ENCODE assay signal across 19 cellular contexts in the genomic region with DNA sequence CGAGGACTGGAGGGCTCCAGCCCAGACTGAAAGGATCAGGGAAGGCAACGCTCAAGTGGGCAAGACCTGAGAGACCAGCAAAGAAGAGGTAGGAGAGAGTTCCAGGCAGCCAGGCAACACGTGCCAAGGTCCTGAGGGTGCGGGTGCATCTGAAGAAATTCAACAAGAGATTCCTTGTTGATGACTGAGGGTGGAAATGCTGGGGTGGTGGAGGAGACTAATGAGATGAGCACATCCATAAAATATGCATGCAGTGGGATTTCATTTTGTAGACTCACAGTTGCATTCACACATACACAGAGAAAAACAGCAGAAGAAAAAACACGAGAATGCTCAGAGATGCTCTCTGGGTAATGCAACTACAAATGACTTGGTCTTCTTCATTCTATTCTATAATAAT.
DNase-seq lines count a peak whose midpoint lies in the region; ATAC-seq and TF ChIP-seq lines count a peak whose summit lies in the region.
"Had no signal": no experiment of that assay in that cellular context is flagged by ENCODE, and none has a peak within 500 bp of the region (broad histone marks: within the 10 kb centered on the region; RNA-seq: fewer than 3 reads in every experiment).

No MANE protein-coding gene starts in this region.

- H3K23ac ChIP-seq in IMR-90 (ENCODE audit: low read depth, low read length) (peak overlapping the region; percentile 98), mesenchymal stem cell (ENCODE audit: low read length in 2 of 2) (peak overlapping the region in 1 of 2 experiments; percentile 96)

- TF ChIP-seq CTCF in BJ (IDR thresholded peaks at IDR 0.05; ENCODE audit: insufficient read depth, low read depth, low read length): no peak
- no peak for TF ChIP-seq CTCF in IMR-90 (conservative IDR thresholded peaks at IDR 0.05; ENCODE audit: low read depth, low read length)
- no peak for TF ChIP-seq CTCF in astrocyte of the spinal cord (IDR thresholded peaks at IDR 0.05; ENCODE audit: low read depth, low read length)

- no peak for TF ChIP-seq POLR2A in IMR-90 (IDR thresholded peaks at IDR 0.05; ENCODE audit: low read depth, low read length)

- H3K56ac ChIP-seq in IMR-90 (ENCODE audit: extremely low read depth, insufficient read depth, low read length): peak overlapping the region; percentile 97

- H2AFZ ChIP-seq in IMR-90 (replicated peaks; ENCODE audit: low read length, poor library complexity) (peak overlapping the region; percentile 74), mesenchymal stem cell (ENCODE audit: low read depth, low read length) (peak overlapping the region; percentile 6)
- H2AFZ ChIP-seq: GM23338 had no signal

- peak overlapping the region; percentile 99 for H2BK20ac ChIP-seq in IMR-90 (ENCODE audit: low read depth, low read length)

- H2BK12ac ChIP-seq in mesenchymal stem cell (ENCODE audit: low read length in 2 of 2): peak overlapping the region; percentile 34 to 90

- H4K5ac ChIP-seq in IMR-90 (ENCODE audit: low read depth, low read length): peak overlapping the region; percentile 89

- H3K79me1 ChIP-seq in IMR-90 (ENCODE audit: low read depth in 1 of 2, low read length in 2 of 2): peaks cover 0 to 16% of the 10 kb centered on the region in 2 experiments; a peak in 2 of 4 replicates
- H3K79me1 ChIP-seq in mesenchymal stem cell (replicated peaks; ENCODE audit: low read length, poor library complexity, severe bottlenecking): no peaks in the 10 kb centered on the region

- peak overlapping the region; percentile 100 for H3K4ac ChIP-seq in IMR-90 (ENCODE audit: low read depth, low read length)
- H3K4ac ChIP-seq in mesenchymal stem cell (ENCODE audit: low read depth in 1 of 2, low read length in 2 of 2): peak overlapping the region; percentile 46 to 85

- H2AK5ac ChIP-seq in IMR-90 (ENCODE audit: low read depth, low read length) (peak overlapping the region; percentile 99), mesenchymal stem cell (ENCODE audit: low read length, severe bottlenecking) (no peak overlapping the region)

- H3K4me3 ChIP-seq in BJ (ENCODE audit: low read depth, low read length): no peak overlapping the region
- H3K4me3 ChIP-seq in IMR-90 (ENCODE audit: insufficient read depth, low read depth, low read length): no peak overlapping the region
- no peak overlapping the region for H3K4me3 ChIP-seq in astrocyte of the spinal cord (ENCODE audit: low read depth, low read length)
- H3K4me3 ChIP-seq in mesenchymal stem cell (ENCODE audit: insufficient read depth in 1 of 2, low read depth in 1 of 2, low read length in 2 of 2): no peak overlapping the region
- no peak overlapping the region for H3K4me3 ChIP-seq in right cardiac atrium (ENCODE audit: low read length)
- H3K4me3 ChIP-seq: body of pancreas, GM23338, lung had no signal

- CTCF ChIA-PET in BJ (lab: Yijun Ruan, JAX): interaction anchor here (1.0 to 2.3 kb wide), 6 partner anchors 7 to 615 kb away, joined by 3 to 7 read pairs (median 3); no protein-coding TSS in a partner anchor
- CTCF ChIA-PET in IMR-90 (lab: Yijun Ruan, JAX): no interaction called here

- H3K14ac ChIP-seq in IMR-90 (replicated peaks; ENCODE audit: low read depth, low read length): peak overlapping the region; percentile 88
- H3K14ac ChIP-seq in mesenchymal stem cell (ENCODE audit: low read length in 2 of 2): peak overlapping the region in 1 of 2 experiments; percentile 93

- peak overlapping the region; percentile 90 for H3K18ac ChIP-seq in IMR-90 (ENCODE audit: low read depth, low read length)
- peak overlapping the region in 1 of 2 experiments; percentile 95 for H3K18ac ChIP-seq in mesenchymal stem cell (ENCODE audit: low read depth in 1 of 2, low read length in 2 of 2)

- POLR2A ChIA-PET in BJ (lab: Charles Lee): interaction anchor here (1.0 to 1.1 kb wide), 2 partner anchors 13 to 41 kb away, joined by 4 read pairs; no protein-coding TSS in a partner anchor
- POLR2A ChIA-PET in IMR-90 (lab: Charles Lee; ENCODE audit: unreplicated experiment): interaction anchor here (1.1 to 1.2 kb wide), 2 partner anchors 37 to 163 kb away, joined by 3 to 4 read pairs; no protein-coding TSS in a partner anchor

- H3K27ac ChIP-seq in IMR-90 (ENCODE audit: insufficient read depth, low read length) (peak overlapping the region; percentile 99), mesenchymal stem cell (ENCODE audit: low read length, poor library complexity, severe bottlenecking) (no peak overlapping the region), right cardiac atrium (ENCODE audit: low read length) (no peak overlapping the region)
- H3K27ac ChIP-seq: body of pancreas had no signal

- DNase-seq in BJ (ENCODE audit: low read depth) (peak; percentile 86), IMR-90 (peak; percentile 93), astrocyte of the spinal cord (ENCODE audit: low read depth, low spot score) (peak; percentile 73), mesenchymal stem cell (peak; percentile 82), putamen (ENCODE audit: low spot score) (no peak), right cardiac atrium (no peak)
- DNase-seq: activated B cell treated with CpG ODN at 0.5 μM for 24 hours; activated CD8-positive, alpha-beta memory T cell treated with anti-CD3 and anti-CD28 coated beads, Interleukin-2, amount 10 ng/mL, durations not matched to agents 7 days and 5 days; activated gamma-delta T cell treated with Interleukin-2 at 50 U/mL for 16 hours; body of pancreas; CD4-positive, alpha-beta T cell; DND-41; naive thymus-derived CD4-positive, alpha-beta T cell; NCI-H82 had no signal

- H3K27me3 ChIP-seq in BJ (ENCODE audit: control insufficient read depth, insufficient read depth, low read length) (no peaks in the 10 kb centered on the region), IMR-90 (ENCODE audit: control insufficient read depth, insufficient read depth, low read length) (no peaks in the 10 kb centered on the region), mesenchymal stem cell (ENCODE audit: control insufficient read depth in 1 of 2, insufficient read depth in 1 of 2, low read length in 2 of 2) (peaks cover 0 to 60% of the 10 kb centered on the region in 2 experiments), right cardiac atrium (ENCODE audit: control insufficient read depth, insufficient read depth) (no peaks in the 10 kb centered on the region)
- H3K27me3 ChIP-seq: body of pancreas had no signal

- H3K36me3 ChIP-seq in BJ (ENCODE audit: control insufficient read depth, insufficient read depth, low read length): no peaks in the 10 kb centered on the region
- H3K36me3 ChIP-seq in IMR-90 (ENCODE audit: control insufficient read depth, insufficient read depth, low read length): no peaks in the 10 kb centered on the region
- no peaks in the 10 kb centered on the region for H3K36me3 ChIP-seq in mesenchymal stem cell (ENCODE audit: control insufficient read depth in 1 of 2, insufficient read depth in 2 of 2, low read depth in 1 of 2, low read length in 2 of 2)

- intact Hi-C loops in IMR-90 (cut with micrococcal nuclease): loop anchor here (1.0 kb wide), 1 partner anchor 107 kb away; no protein-coding TSS in a partner anchor
- intact Hi-C loops in right cardiac atrium (cut with DNase I): no loop called here

- WGBS in IMR-90 (ENCODE audit: extremely low coverage in 2 of 2, insufficient read length in 1 of 2), 2 experiments: 88% methylated on average over 2 of the region's 5 CpGs; no CpG with 5 or more reads in 1 of the 2 experiments
- 45% methylated on average over 5 of the region's 5 CpGs for WGBS in mesenchymal stem cell
- 87% methylated on average over 5 of the region's 5 CpGs for WGBS in right cardiac atrium

- no TSS peak for BruUV-seq in IMR-90 (replicated peaks; lab: Mats Ljungman, UMichigan)

- H3K4me1 ChIP-seq in IMR-90 (ENCODE audit: control insufficient read depth, insufficient read depth, low read length) (peaks cover 22% of the 10 kb centered on the region), mesenchymal stem cell (ENCODE audit: control insufficient read depth, insufficient read depth, low read depth, low read length) (peaks cover 2% of the 10 kb centered on the region), right cardiac atrium (ENCODE audit: control insufficient read depth, insufficient read depth, low read length) (no peaks in the 10 kb centered on the region)
- H3K4me1 ChIP-seq: body of pancreas had no signal

- ATAC-seq in IMR-90 (ENCODE audit: low read depth): peak; percentile 65
- ATAC-seq in HG03097 (IDR thresholded peaks at IDR 0.05; ENCODE audit: low FRiP score, unreplicated experiment): no peak
- ATAC-seq in HG03025 (IDR thresholded peaks at IDR 0.05; ENCODE audit: low FRiP score, unreplicated experiment): no peak
- no peak for ATAC-seq in right cardiac atrium
- ATAC-seq: activated CD8-positive, alpha-beta memory T cell treated with anti-CD3 and anti-CD28 coated beads, Interleukin-2, amount 10 ng/mL, durations not matched to agents 7 days and 5 days; body of pancreas; GM23338; naive thymus-derived CD4-positive, alpha-beta T cell; Panc1 had no signal

- dilution Hi-C loops in IMR-90 (cut with HindIII; ENCODE audit: low sequenced_read_pairs, unreplicated experiment): no loop called here

- H2AK9ac ChIP-seq in IMR-90 (replicated peaks; ENCODE audit: low read depth, low read length, poor library complexity): peak overlapping the region; percentile 95

- no peak overlapping the region for H3K4me2 ChIP-seq in IMR-90 (ENCODE audit: low read depth, low read length)
- H3K4me2 ChIP-seq in mesenchymal stem cell (ENCODE audit: low read length, poor library complexity, severe bottlenecking): no peak overlapping the region
- H3K4me2 ChIP-seq: GM23338 had no signal

- H3K9ac ChIP-seq in IMR-90 (ENCODE audit: low read depth, low read length) (0 out of 2 replicates have a peak overlapping the region, but pooled peaks have one; percentile 17), mesenchymal stem cell (ENCODE audit: low read length) (no peak overlapping the region)

- in situ Hi-C loops in IMR-90 (cut with MboI; ENCODE audit: low sequenced_read_pairs) (no loop called here), astrocyte of the spinal cord (cut with HindIII; ENCODE audit: low sequenced_read_pairs) (no loop called here)

- H4K8ac ChIP-seq in IMR-90 (ENCODE audit: low read depth in 2 of 2, low read length in 2 of 2) (peak overlapping the region; percentile 77 to 96), mesenchymal stem cell (ENCODE audit: low read length) (peak overlapping the region; percentile 24)

- H3K9me3 ChIP-seq in IMR-90 (ENCODE audit: control insufficient read depth, insufficient read depth, low read length): peaks cover 7% of the 10 kb centered on the region
- H3K9me3 ChIP-seq in mesenchymal stem cell (ENCODE audit: control insufficient read depth, low read length): peaks cover 9% of the 10 kb centered on the region
- peaks cover 10% of the 10 kb centered on the region for H3K9me3 ChIP-seq in right cardiac atrium (ENCODE audit: control insufficient read depth, low read length)

- TF ChIP-seq RAD21 in IMR-90 (IDR thresholded peaks at IDR 0.05; ENCODE audit: low read length): no peak

- H4K91ac ChIP-seq in IMR-90 (ENCODE audit: insufficient read depth, low read depth, low read length) (peak overlapping the region; percentile 100), mesenchymal stem cell (ENCODE audit: low read length) (peak overlapping the region; percentile 60)

- H3K9me1 ChIP-seq in IMR-90 (ENCODE audit: insufficient read depth, low read length): peaks cover 24% of the 10 kb centered on the region

- peak overlapping the region; percentile 100 for H2BK5ac ChIP-seq in IMR-90 (ENCODE audit: low read depth, low read length, poor library complexity, severe bottlenecking)
- H2BK5ac ChIP-seq in mesenchymal stem cell (ENCODE audit: low read depth, low read length, poor library complexity, severe bottlenecking): no peak overlapping the region

- peak overlapping the region; percentile 99 for H2BK120ac ChIP-seq in IMR-90 (ENCODE audit: low read depth, low read length)
- no peak overlapping the region for H2BK120ac ChIP-seq in mesenchymal stem cell (ENCODE audit: low read depth, low read length)

- H2BK15ac ChIP-seq in IMR-90 (ENCODE audit: low read depth, low read length): peak overlapping the region; percentile 99
- H2BK15ac ChIP-seq in mesenchymal stem cell (ENCODE audit: low read depth, poor library complexity, severe bottlenecking): no peak overlapping the region

- no peaks in the 10 kb centered on the region for H4K20me1 ChIP-seq in IMR-90 (ENCODE audit: insufficient read depth, low read length)

Comparison
In these comparisons a context has a peak if more than half of its experiments do, and no peak if none do; other contexts are left out.
1. DNase-seq: peak in BJ (single experiment), IMR-90 (single experiment), astrocyte of the spinal cord (single experiment) and mesenchymal stem cell (single experiment); none in putamen (single experiment) and right cardiac atrium (0 of 3).